Comparison of ENCODE assay signal across 8 cellular contexts in genomic region chr6:81750660-81751387, GRCh38. TPM values are rescaled to one million over a fixed set of nuclear protein-coding genes. Genes with fewer than 3 reads are reported as not detected.
DNase-seq lines count a peak whose midpoint lies in the region; ATAC-seq, FAIRE-seq and TF ChIP-seq lines count a peak whose summit lies in the region.

No MANE protein-coding gene starts in this region.

- no peaks in the 10 kb centered on the region for H4K20me1 ChIP-seq in fibroblast of lung (ENCODE audit: control insufficient read depth, extremely low read depth, insufficient read depth, low read length)

- TF ChIP-seq CTCF in RWPE1 (conservative IDR thresholded peaks at IDR 0.05; ENCODE audit: low read depth) (no peak), fibroblast of lung (conservative IDR thresholded peaks at IDR 0.05 in 1 of 2, IDR thresholded peaks at IDR 0.05 in 1 of 2; ENCODE audit: low read depth in 1 of 2, low read length in 2 of 2) (no peak), retinal pigment epithelial cell (conservative IDR thresholded peaks at IDR 0.05; ENCODE audit: low read depth, low read length) (no peak)

- TF ChIP-seq POLR2A in H54 (IDR thresholded peaks at IDR 0.05; ENCODE audit: low read depth, low read length), result no peak

- H3K27ac ChIP-seq in RWPE1 (no peak overlapping the region), fibroblast of lung (ENCODE audit: insufficient read depth, low read length) (peak overlapping the region; percentile 96)

- ATAC-seq in GM21447 (IDR thresholded peaks at IDR 0.05; ENCODE audit: unreplicated experiment), result no peak

- no peaks in the 10 kb centered on the region for H3K36me3 ChIP-seq in fibroblast of lung (ENCODE audit: control insufficient read depth, insufficient read depth, low read length)

- H3K4me3 ChIP-seq in fibroblast of lung (replicated peaks in 1 of 4; ENCODE audit: control extremely low read depth in 1 of 4, insufficient read depth in 1 of 4, low read depth in 3 of 4, low read length in 4 of 4) (peak overlapping the region; percentile 76 to 90 (median 84)), retinal pigment epithelial cell (ENCODE audit: low read length) (peak overlapping the region; percentile 95)

- H3K79me2 ChIP-seq in fibroblast of lung (ENCODE audit: control insufficient read depth, insufficient read depth, low read length), result peaks cover 30% of the 10 kb centered on the region

- peak; percentile 20 for FAIRE-seq in H54 (lab: Jason Lieb, UNC)

- H3K27me3 ChIP-seq in fibroblast of lung (ENCODE audit: control insufficient read depth, insufficient read depth, low read length), result no peaks in the 10 kb centered on the region

- no peaks in the 10 kb centered on the region for H3K4me1 ChIP-seq in fibroblast of lung (ENCODE audit: control insufficient read depth, extremely low read depth, insufficient read depth, low read length)

- peak overlapping the region; percentile 74 for H2AFZ ChIP-seq in fibroblast of lung (ENCODE audit: low read length)

- H3K9ac ChIP-seq in fibroblast of lung (ENCODE audit: insufficient read depth, low read length), result peak overlapping the region; percentile 92

- H3K9me3 ChIP-seq in fibroblast of lung (ENCODE audit: control insufficient read depth, insufficient read depth, low read depth, low read length), result no peaks in the 10 kb centered on the region

- H3K4me2 ChIP-seq in fibroblast of lung (ENCODE audit: extremely low read depth, insufficient read depth, low read length), result peak overlapping the region; percentile 86

- no peak for DNase-seq in H54 (ENCODE audit: insufficient read length, low spot score)
- peak; percentile 33 for DNase-seq in RWPE1 (ENCODE audit: low spot score)
- DNase-seq in fibroblast of lung (ENCODE audit: low read depth in 2 of 2), result peak in 1 of 2 donors; percentile 26
- DNase-seq in retinal pigment epithelial cell (ENCODE audit: low read depth), result no peak
- no peak for DNase-seq in SKM-1 treated with dmso at 0.1 percent for 144 hours (lab: John Stamatoyannopoulos, UW; ENCODE audit: unreplicated experiment)
- no peak for DNase-seq in NCI-H774 (lab: John Stamatoyannopoulos, UW)
- DNase-seq in stimulated activated CD4-positive, alpha-beta T cell treated with anti-CD3 and anti-CD28 coated beads, Interleukin-4, amount 100 ng/mL, for 24 hours, result no peak

- POLR2A ChIA-PET in RWPE1 (lab: Yijun Ruan, JAX; ENCODE audit: low non-redundant PET), result interaction anchor here (0.5 kb wide), 1 partner anchor 125 kb away, joined by 3 read pairs; no protein-coding TSS in a partner anchor

- CTCF ChIA-PET in RWPE1 (lab: Yijun Ruan, JAX), result interaction anchor here (0.6 kb wide), 1 partner anchor 1591 kb away, joined by 4 read pairs; no protein-coding TSS in a partner anchor

RNA-seq across cellular contexts. Expression of gene TENT5A, which starts 1.7 kb away (rescaled TPM):
- total RNA-seq in fibroblast of lung, result 24.6 and 24.9 TPM in 2 replicates
- 8.3 and 16.6 TPM in 2 replicates for polyA plus RNA-seq in fibroblast of lung
- polyA plus RNA-seq in fibroblast of lung (2012), result 6.7 and 12.4 TPM in 2 replicates
- 1.2 and 6.9 TPM in 2 replicates for polyA minus RNA-seq in fibroblast of lung (ENCODE audit: low replicate concordance)
